In the genomic region with DNA sequence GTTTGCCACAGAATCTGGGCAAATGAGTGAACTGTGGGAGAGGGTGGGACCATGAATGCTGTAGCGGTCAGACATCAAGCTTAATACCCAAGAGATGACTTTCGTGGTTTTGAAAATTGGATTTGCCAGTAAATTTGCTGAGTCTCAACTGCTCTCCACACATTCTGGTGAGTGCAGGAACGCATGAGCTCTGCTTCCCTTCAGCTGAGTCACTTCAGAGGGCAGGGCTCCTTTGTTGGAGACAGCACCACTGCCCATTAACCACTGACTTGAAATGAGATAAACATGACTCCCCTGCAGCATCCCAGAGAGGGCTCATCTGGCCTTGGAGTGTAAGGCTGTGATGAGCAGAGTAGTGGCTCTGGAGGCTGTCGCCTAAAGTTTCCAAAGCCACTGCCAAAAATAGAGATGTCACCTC, we compare ENCODE assay signal across 13 cellular contexts. TPM values are rescaled to one million over a fixed set of nuclear protein-coding genes. Genes with fewer than 3 reads are reported as not detected.
DNase-seq lines count a peak whose midpoint lies in the region; ATAC-seq, FAIRE-seq and TF ChIP-seq lines count a peak whose summit lies in the region.
"Had no signal": no experiment of that assay in that cellular context is flagged by ENCODE, and none has a peak within 500 bp of the region (broad histone marks: within the 10 kb centered on the region; RNA-seq: fewer than 3 reads in every experiment).

No MANE protein-coding gene starts in this region.

- CTCF ChIA-PET in AG04449 (lab: Yijun Ruan, JAX): interaction anchor here (0.9 to 3.0 kb wide), 7 partner anchors 9 to 80 kb away, joined by 3 to 11 read pairs (median 4); a partner anchor contains a TSS
- CTCF ChIA-PET in K562 (lab: Yijun Ruan, JAX; ENCODE audit: low intra/inter-chr PET ratio): no interaction called here
- CTCF ChIA-PET in CD8-positive, alpha-beta memory T cell (lab: Charles Lee): no interaction called here

- WGBS in K562 (ENCODE audit: insufficient coverage, low coverage, missing lambda C conversion rate): 47% methylated on average over 4 of the region's 4 CpGs

- TF ChIP-seq POLR2A in K562 (conservative IDR thresholded peaks at IDR 0.05) (no peak), GM12892 (IDR thresholded peaks at IDR 0.05; ENCODE audit: low read depth, low read length) (no peak)

- H3K36me3 ChIP-seq in K562 (ENCODE audit: control insufficient read depth, insufficient read depth, low read length): peaks cover 60% of the 10 kb centered on the region
- H3K36me3 ChIP-seq in CD8-positive, alpha-beta memory T cell (ENCODE audit: insufficient read depth, low read length): peaks cover 14% of the 10 kb centered on the region

- H3K27me3 ChIP-seq in K562 (ENCODE audit: control insufficient read depth in 2 of 2, insufficient read depth in 2 of 2, low read length in 2 of 2): no peaks in the 10 kb centered on the region
- H3K27me3 ChIP-seq in CD8-positive, alpha-beta memory T cell (ENCODE audit: insufficient read depth, low read length, poor library complexity, severe bottlenecking): no peaks in the 10 kb centered on the region

- peak overlapping the region; percentile 47; the same call in 1 of the 2 replicates for H2AFZ ChIP-seq in K562 (ENCODE audit: low read depth, low read length)

- H3K79me2 ChIP-seq in K562 (ENCODE audit: control insufficient read depth, insufficient read depth, low read length): no peaks in the 10 kb centered on the region

- H3K9me3 ChIP-seq in K562 (replicated peaks; ENCODE audit: control insufficient read depth, insufficient read depth, low read depth, low read length): no peaks in the 10 kb centered on the region
- H3K9me3 ChIP-seq in CD8-positive, alpha-beta memory T cell (ENCODE audit: low read length): no peaks in the 10 kb centered on the region
- H3K9me3 ChIP-seq: Caco-2 had no signal

- peak; percentile 99 for DNase-seq in AG04449 (ENCODE audit: low read depth, low spot score)
- peak; percentile 51 for DNase-seq in HTR-8/SVneo (ENCODE audit: insufficient read length, low spot score)
- peak in 1 of 4 experiments; percentile 62 for DNase-seq in K562 (ENCODE audit: extremely low read depth in 1 of 4, low spot score in 3 of 4)
- DNase-seq in kidney glomerular epithelial cell (lab: John Stamatoyannopoulos, UW): peak; percentile 98
- DNase-seq in CD8-positive, alpha-beta memory T cell: no peak
- no peak for DNase-seq in superior temporal gyrus (ENCODE audit: extremely low spot score)
- DNase-seq in epidermal melanocyte (ENCODE audit: insufficient read length, low spot score): no peak
- no peak for DNase-seq in GM12892 (ENCODE audit: insufficient read length)
- DNase-seq: Caco-2; effector CD4-positive, alpha-beta T cell; midbrain; NCI-H1417 treated with DMSO at 0.1 percent for 48 hours; SHP77 treated with DMSO at 0.1 percent for 48 hours had no signal

- no peaks in the 10 kb centered on the region for H3K9me3 Mint-ChIP-seq in CD8-positive, alpha-beta memory T cell

- no peaks in the 10 kb centered on the region for H3K27me3 Mint-ChIP-seq in CD8-positive, alpha-beta memory T cell

- FAIRE-seq in HTR-8/SVneo (lab: Jason Lieb, UNC): peak; percentile 65
- FAIRE-seq in K562 (lab: Jason Lieb, UNC): peak; percentile 52
- no peak for FAIRE-seq in GM12892 (lab: Jason Lieb, UNC)

- H3K4me1 ChIP-seq in K562 (replicated peaks in 1 of 2; ENCODE audit: control insufficient read depth in 2 of 2, insufficient read depth in 2 of 2, low read length in 2 of 2): peaks cover 3 to 14% of the 10 kb centered on the region in 2 experiments; a peak in 3 of 5 replicates
- no peaks in the 10 kb centered on the region for H3K4me1 ChIP-seq in CD8-positive, alpha-beta memory T cell (ENCODE audit: insufficient read depth, low read length)
- H3K4me1 ChIP-seq: Caco-2 had no signal

- BruUV-seq in K562 (replicated peaks; lab: Mats Ljungman, UMichigan): no TSS peak

- peak; percentile 79 for ATAC-seq in K562

- H3K9ac ChIP-seq in K562 (ENCODE audit: insufficient read depth in 1 of 2, low read depth in 2 of 2, low read length in 2 of 2): no peak overlapping the region

- TF ChIP-seq RAD21 in K562 (CRISPR knock-in tag; conservative IDR thresholded peaks at IDR 0.05 in 1 of 2, IDR thresholded peaks at IDR 0.05 in 1 of 2): no peak

- no peaks in the 10 kb centered on the region for H3K9me1 ChIP-seq in K562 (ENCODE audit: control insufficient read depth, insufficient read depth, low read length)

- no peak for TF ChIP-seq EP300 in K562 (IDR thresholded peaks at IDR 0.05; ENCODE audit: low read length)

- peak overlapping the region; percentile 36; the same call in 1 of the 3 replicates for H3K27ac ChIP-seq in K562 (ENCODE audit: extremely low read depth, low read depth, low read length)
- no peak overlapping the region for H3K27ac ChIP-seq in CD8-positive, alpha-beta memory T cell (ENCODE audit: low read depth, low read length)

- TF ChIP-seq CTCF in AG04449 (IDR thresholded peaks at IDR 0.05; ENCODE audit: insufficient read depth, low read length, missing control alignments) (no peak), K562 (IDR thresholded peaks at IDR 0.05 in 2 of 3, conservative IDR thresholded peaks at IDR 0.05 in 1 of 3; ENCODE audit: insufficient read depth in 2 of 3, low read depth in 1 of 3, low read length in 3 of 3) (no peak)

- peak overlapping the region in 3 of 8 donors; percentile 13 to 17 (median 15) for H3K27ac Mint-ChIP-seq in CD8-positive, alpha-beta memory T cell

- POLR2A ChIA-PET in AG04449 (lab: Yijun Ruan, JAX) (interaction anchor here (1.0 to 1.9 kb wide), 4 partner anchors 8 to 26 kb away, joined by 3 to 6 read pairs (median 4); no protein-coding TSS in a partner anchor), K562 (lab: Yijun Ruan, JAX) (interaction anchor here (0.7 to 1.4 kb wide), 4 partner anchors 9 to 75 kb away, joined by 3 to 7 read pairs (median 4); no protein-coding TSS in a partner anchor)
- POLR2A ChIA-PET in CD8-positive, alpha-beta memory T cell (lab: Charles Lee): no interaction called here

- no peaks in the 10 kb centered on the region for H4K20me1 ChIP-seq in K562 (replicated peaks; ENCODE audit: control insufficient read depth, insufficient read depth, low read length)

- H3K4me1 Mint-ChIP-seq in CD8-positive, alpha-beta memory T cell: peaks cover 0 to 6% (median 0%) of the 10 kb centered on the region in 3 donors

- in situ Hi-C loops in K562 (cut with MboI): no loop called here

- intact Hi-C loops in K562 (cut with micrococcal nuclease): no loop called here

- H3K4me3 Mint-ChIP-seq in CD8-positive, alpha-beta memory T cell: no peak overlapping the region

- H3K4me3 ChIP-seq in AG04449 (ENCODE audit: low read depth, low read length): no peak overlapping the region
- H3K4me3 ChIP-seq in K562: no peak overlapping the region
- no peak overlapping the region for H3K4me3 ChIP-seq in CD8-positive, alpha-beta memory T cell (ENCODE audit: low read length)

- H3K4me2 ChIP-seq in K562 (ENCODE audit: insufficient read depth, low read length): no peak overlapping the region; the same call in 1 of the 2 replicates

- H3K36me3 Mint-ChIP-seq in CD8-positive, alpha-beta memory T cell: peaks cover 9 to 73% (median 32%) of the 10 kb centered on the region in 3 donors

TF ChIP-seq in K562, 482 proteins besides CTCF, POLR2A, EP300 and RAD21 (continues in another document):
- no peak for TF ChIP-seq SIN3B (IDR thresholded peaks at IDR 0.05; ENCODE audit: low read depth)
- no peak for TF ChIP-seq GTF2A2 (tag; IDR thresholded peaks at IDR 0.05)
- no peak for TF ChIP-seq ZKSCAN8 (CRISPR knock-in tag; IDR thresholded peaks at IDR 0.05)
- TF ChIP-seq ZNF384 (IDR thresholded peaks at IDR 0.05; ENCODE audit: low read depth, low read length): no peak

RNA-seq across cellular contexts. Expression of a gene that starts 22.6 kb away (rescaled TPM):
- total RNA-seq in K562 (2011; cell fraction: chromatin; rRNA removed; ENCODE audit: low replicate concordance): not detected in 2 replicates
- not detected in 2 replicates for total RNA-seq in K562 (2011; cell fraction: nucleolus; rRNA removed)
- not detected in 2 replicates for total RNA-seq in K562 (2011; cell fraction: nucleoplasm; rRNA removed)
- not detected in 2 replicates for total RNA-seq in K562 (2014; rRNA removed)
- not detected in 2 replicates for total RNA-seq in K562 (2014; rRNA removed; fragmentation: Illumina TruSeq; extraction: Trizol)
- total RNA-seq in K562 (2015; rRNA removed; fragmentation: Illumina TruSeq; extraction: Trizol): not detected in 2 replicates
- not detected in 2 replicates for total RNA-seq in K562 (2021)
- not detected in 2 replicates for polyA plus RNA-seq in K562 (2011; rRNA removed)
- not detected in 2 replicates for polyA plus RNA-seq in K562 (2011; cell fraction: cytosol; rRNA removed)
- polyA plus RNA-seq in K562 (2011; cell fraction: nucleus; rRNA removed): not detected in 2 replicates
- not detected in 2 replicates for polyA plus RNA-seq in K562 (2012)
- polyA plus RNA-seq in K562 (2014; fragmentation: Illumina TruSeq; extraction: Trizol): not detected in 2 replicates
- not detected for polyA plus RNA-seq in K562 (2014; fragmentation: Nextera tagmentation; extraction: Ambion mirVana)
- not detected in 2 replicates for polyA plus RNA-seq in K562 (2014; rRNA removed)
- not detected in 2 replicates for polyA minus RNA-seq in K562 (2011; rRNA and poly(A)+ RNA removed)
- polyA minus RNA-seq in K562 (2011; cell fraction: cytosol; rRNA and poly(A)+ RNA removed): not detected in 2 replicates
- polyA minus RNA-seq in K562 (2011; cell fraction: nucleus; rRNA and poly(A)+ RNA removed): not detected in 2 replicates
- total RNA-seq in CD8-positive, alpha-beta memory T cell: not detected
- not detected for polyA plus RNA-seq in CD8-positive, alpha-beta memory T cell
- 0.13 TPM for polyA plus RNA-seq in GM12892 (2012; ENCODE audit: missing spikeins)

RNA-seq across cellular contexts. Expression of a gene that starts 37.2 kb away (rescaled TPM):
- total RNA-seq in K562 (2011; cell fraction: chromatin; rRNA removed; ENCODE audit: low replicate concordance): not detected in 2 replicates
- not detected in 2 replicates for total RNA-seq in K562 (2011; cell fraction: nucleolus; rRNA removed)
- not detected in 2 replicates for total RNA-seq in K562 (2011; cell fraction: nucleoplasm; rRNA removed)
- total RNA-seq in K562 (2014; rRNA removed): not detected in 2 replicates
- total RNA-seq in K562 (2014; rRNA removed; fragmentation: Illumina TruSeq; extraction: Trizol): not detected in 2 replicates
- not detected in 2 replicates for total RNA-seq in K562 (2015; rRNA removed; fragmentation: Illumina TruSeq; extraction: Trizol)
- total RNA-seq in K562 (2021): 0.13 and 0.34 TPM in 2 replicates
- polyA plus RNA-seq in K562 (2011; rRNA removed): not detected in 2 replicates
- not detected in 2 replicates for polyA plus RNA-seq in K562 (2011; cell fraction: cytosol; rRNA removed)
- not detected in 2 replicates for polyA plus RNA-seq in K562 (2011; cell fraction: nucleus; rRNA removed)
- not detected in 2 replicates for polyA plus RNA-seq in K562 (2012)
- not detected in 2 replicates for polyA plus RNA-seq in K562 (2014; fragmentation: Illumina TruSeq; extraction: Trizol)
- polyA plus RNA-seq in K562 (2014; fragmentation: Nextera tagmentation; extraction: Ambion mirVana): under 1 TPM in 1 of 2 experiments, not detected in 1; 0.08 TPM
- not detected in 2 replicates for polyA plus RNA-seq in K562 (2014; rRNA removed)
- not detected in 2 replicates for polyA minus RNA-seq in K562 (2011; rRNA and poly(A)+ RNA removed)
- not detected in 2 replicates for polyA minus RNA-seq in K562 (2011; cell fraction: cytosol; rRNA and poly(A)+ RNA removed)
- not detected in 2 replicates for polyA minus RNA-seq in K562 (2011; cell fraction: nucleus; rRNA and poly(A)+ RNA removed)
- 1 to 10 TPM; 4.7 to 5.3 TPM for total RNA-seq in CD8-positive, alpha-beta memory T cell
- polyA plus RNA-seq in CD8-positive, alpha-beta memory T cell: 10.7 TPM
- 19.3 TPM for polyA plus RNA-seq in GM12892 (2012; ENCODE audit: missing spikeins)
- total RNA-seq: Caco-2 had no signal

Comparison
In these comparisons a context has a peak if more than half of its experiments do, and no peak if none do; other contexts are left out.
1. DNase-seq: peak in AG04449 (single experiment), HTR-8/SVneo (single experiment) and kidney glomerular epithelial cell (single experiment); none in CD8-positive, alpha-beta memory T cell (0 of 5), superior temporal gyrus (single experiment), epidermal melanocyte (single experiment) and GM12892 (single experiment).
2. RNA of a gene that starts 37.2 kb away (total RNA-seq): 4.7 to 5.3 TPM in CD8-positive, alpha-beta memory T cell; 0.13 to 0.34 TPM in K562; every median in the first group is over 4 times any median in the second.